Comparison of ENCODE assay signal across 9 cellular contexts in the genomic region with DNA sequence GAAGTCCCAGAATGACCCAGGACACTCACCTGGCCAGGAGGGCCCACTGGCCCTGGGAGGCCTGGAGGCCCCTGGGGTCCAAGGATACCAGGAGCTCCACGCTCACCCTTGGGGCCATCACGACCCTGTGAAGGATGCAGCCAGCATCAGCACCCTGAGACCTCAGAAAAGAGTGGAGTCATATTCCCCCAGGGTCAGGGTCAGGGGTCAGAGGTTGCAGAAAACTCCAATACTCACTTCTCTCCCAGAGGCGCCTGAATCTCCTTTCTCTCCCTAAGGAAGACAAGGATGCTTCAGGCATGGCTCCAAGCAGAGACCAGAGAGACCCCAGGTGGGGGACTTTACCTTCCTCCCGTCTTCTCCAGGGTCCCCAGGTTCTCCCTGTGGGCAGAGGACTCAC. TPM values are rescaled to one million over a fixed set of nuclear protein-coding genes. Genes with fewer than 3 reads are reported as not detected.
"Had no signal": no experiment of that assay in that cellular context is flagged by ENCODE, and none has a peak within 500 bp of the region (broad histone marks: within the 10 kb centered on the region; RNA-seq: fewer than 3 reads in every experiment).

No MANE protein-coding gene starts in this region.

- H3K4me2 ChIP-seq: KMS-11 had no signal

- H3K9ac ChIP-seq: KMS-11 had no signal

- DNase-seq: IMR-90, KBM-7, KG1 had no signal

- H3K27ac ChIP-seq: HL-60, KMS-11 had no signal

- FAIRE-seq: HepG2 had no signal

- ATAC-seq: HepG2 had no signal

RNA-seq across cellular contexts. Expression of gene UCN2, which starts 13.1 kb away (rescaled TPM):
- total RNA-seq: HT-29 had no signal
- polyA plus RNA-seq: IgD-negative memory B cell had no signal

RNA-seq across cellular contexts. Expression of gene COL7A1, which starts 18.5 kb away (rescaled TPM):
- polyA plus RNA-seq: IgD-negative memory B cell had no signal

RNA-seq across cellular contexts. Expression of gene TMEM89, which starts 44.9 kb away (rescaled TPM):
- total RNA-seq: HT-29, HT1080, IMR-90 had no signal
- polyA plus RNA-seq: IgD-negative memory B cell had no signal
